ENCODE assay signal across 17 cellular contexts in genomic region chr3:123687286-123687685, GRCh38.
DNase-seq lines count a peak whose midpoint lies in the region; ATAC-seq and TF ChIP-seq lines count a peak whose summit lies in the region.
"Had no signal": no experiment of that assay in that cellular context is flagged by ENCODE, and none has a peak within 500 bp of the region (broad histone marks: within the 10 kb centered on the region; RNA-seq: fewer than 3 reads in every experiment).

No MANE protein-coding gene starts in this region.

- H3K36me3 ChIP-seq in tibial artery, result peaks cover 60 to 72% (median 67%) of the 10 kb centered on the region in 3 donors
- no peaks in the 10 kb centered on the region for H3K36me3 ChIP-seq in effector memory CD4-positive, alpha-beta T cell (ENCODE audit: control insufficient read depth, insufficient read depth, low read length)
- H3K36me3 ChIP-seq: prostate gland had no signal

- H3K27me3 ChIP-seq in tibial artery, result no peaks in the 10 kb centered on the region
- H3K27me3 ChIP-seq in effector memory CD4-positive, alpha-beta T cell (replicated peaks; ENCODE audit: control insufficient read depth, insufficient read depth, low read length, poor library complexity, severe bottlenecking), result no peaks in the 10 kb centered on the region

- H3K4me3 ChIP-seq in tibial artery, result no peak overlapping the region
- H3K4me3 ChIP-seq in effector memory CD4-positive, alpha-beta T cell (ENCODE audit: insufficient read depth, low read depth, low read length, poor library complexity, severe bottlenecking), result no peak overlapping the region
- H3K4me3 ChIP-seq: mucosa of descending colon, prostate gland had no signal

- peak overlapping the region; percentile 91 to 94 for H3K27ac ChIP-seq in tibial artery
- no peak overlapping the region for H3K27ac ChIP-seq in effector memory CD4-positive, alpha-beta T cell (ENCODE audit: insufficient read depth, low read length, poor library complexity, severe bottlenecking)
- H3K27ac ChIP-seq: 22Rv1, VCaP had no signal

- peak; percentile 38 for DNase-seq in DMS53 (lab: John Stamatoyannopoulos, UW)
- no peak for DNase-seq in DMS53 treated with DMSO at 0.1 percent for 48 hours (lab: John Stamatoyannopoulos, UW; ENCODE audit: unreplicated experiment)
- peak; percentile 4 for DNase-seq in RKO (ENCODE audit: low spot score)
- DNase-seq in kidney tubule cell (ENCODE audit: low spot score), result peak; percentile 56
- DNase-seq in tibial artery, result no peak
- DNase-seq in NCI-H2196 (lab: John Stamatoyannopoulos, UW; ENCODE audit: unreplicated experiment), result no peak
- no peak for DNase-seq in effector memory CD4-positive, alpha-beta T cell
- DNase-seq: activated CD8-positive, alpha-beta memory T cell treated with anti-CD3 and anti-CD28 coated beads for 24 hours; glutamatergic neuron; H7; islet precursor cell; MM.1S; mucosa of descending colon had no signal

- H3K4me1 ChIP-seq in tibial artery, result peaks cover 0 to 100% (median 90%) of the 10 kb centered on the region in 4 donors
- H3K4me1 ChIP-seq in effector memory CD4-positive, alpha-beta T cell (ENCODE audit: control insufficient read depth, insufficient read depth, low read length, poor library complexity, severe bottlenecking), result no peaks in the 10 kb centered on the region
- H3K4me1 ChIP-seq: prostate gland had no signal

- TF ChIP-seq CTCF in tibial artery (IDR thresholded peaks at IDR 0.05), result no peak

- intact Hi-C loops in tibial artery (cut with DNase I; ENCODE audit: low total_unique reads), result no loop called here

- ATAC-seq in GM19463 (IDR thresholded peaks at IDR 0.05; ENCODE audit: unreplicated experiment), result no peak
- ATAC-seq: mucosa of descending colon had no signal

- H3K9me3 ChIP-seq in tibial artery, result no peaks in the 10 kb centered on the region
- no peaks in the 10 kb centered on the region for H3K9me3 ChIP-seq in effector memory CD4-positive, alpha-beta T cell (ENCODE audit: control insufficient read depth, low read length)
- H3K9me3 ChIP-seq: mucosa of descending colon, prostate gland had no signal

Comparison
In these comparisons a context has a peak if more than half of its experiments do, and no peak if none do; other contexts are left out.
1. DNase-seq: peak in DMS53 (single experiment), RKO (single experiment) and kidney tubule cell (single experiment); none in DMS53 treated with DMSO at 0.1 percent for 48 hours (single experiment), tibial artery (0 of 2), NCI-H2196 (single experiment) and effector memory CD4-positive, alpha-beta T cell (0 of 3).